In genomic region chr19:11322269-11323024, GRCh38 we compare ENCODE assay signal across 1 cellular context.
TF ChIP-seq lines count a peak whose summit lies in the region.

No MANE protein-coding gene starts in this region.

TF ChIP-seq in GM12878, 131 proteins besides CTCF, POLR2A, EP300 and RAD21:
- TF ChIP-seq STAT1 (conservative IDR thresholded peaks at IDR 0.05) (no peak), RUNX3 (IDR thresholded peaks at IDR 0.05; ENCODE audit: low read length) (0 out of 2 replicates have a peak, but pooled peaks have one; percentile 19), SPI1 (IDR thresholded peaks at IDR 0.05; ENCODE audit: borderline replicate concordance, insufficient read depth, low read depth, low read length) (peak; percentile 34; the same call in 1 of the 2 replicates), E4F1 (IDR thresholded peaks at IDR 0.05; ENCODE audit: borderline replicate concordance, partially characterized antibody) (no peak)
